In genomic region chr5:176816043-176816745, GRCh38 we compare ENCODE assay signal across 1 cellular context.
TF ChIP-seq lines count a peak whose summit lies in the region.

No MANE protein-coding gene starts in this region.

TF ChIP-seq in H1, 55 proteins besides CTCF, POLR2A, EP300 and RAD21 (continued from another document):
- TF ChIP-seq SP1 (IDR thresholded peaks at IDR 0.05; ENCODE audit: low read depth, low read length) (no peak), CHD7 (IDR thresholded peaks at IDR 0.05; ENCODE audit: insufficient replicate concordance, low read length) (no peak), GTF2F1 (IDR thresholded peaks at IDR 0.05; ENCODE audit: borderline replicate concordance, low read depth, low read length) (no peak), CREB1 (IDR thresholded peaks at IDR 0.05) (no peak), SIN3A (conservative IDR thresholded peaks at IDR 0.05 in 1 of 2, IDR thresholded peaks at IDR 0.05 in 1 of 2; ENCODE audit: low read depth in 1 of 2, low read length in 2 of 2) (no peak)
